In the genomic region with DNA sequence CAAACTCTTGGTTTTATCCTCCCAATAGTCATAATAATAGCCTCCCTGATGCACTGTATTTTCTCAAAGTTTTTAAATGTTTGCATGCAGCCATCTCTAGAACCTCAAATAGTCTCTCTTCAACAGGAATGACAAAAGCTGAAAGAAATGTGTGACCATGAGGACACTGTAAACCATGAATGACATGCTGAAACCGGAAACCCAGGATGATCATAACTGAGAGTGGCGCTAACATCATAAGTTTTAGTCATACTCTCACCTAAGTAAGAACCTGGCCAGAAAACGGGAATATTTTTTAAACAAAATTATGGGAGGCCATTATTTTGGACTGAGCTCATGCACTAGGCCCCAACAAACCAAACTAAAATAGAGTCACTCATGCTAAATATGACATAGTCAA, we compare ENCODE assay signal across 30 cellular contexts.
"Had no signal": no experiment of that assay in that cellular context is flagged by ENCODE, and none has a peak within 500 bp of the region (broad histone marks: within the 10 kb centered on the region; RNA-seq: fewer than 3 reads in every experiment).

No MANE protein-coding gene starts in this region.

- H3K9me3 ChIP-seq: MG63 had no signal

- ATAC-seq: activated CD8-positive, alpha-beta T cell treated with anti-CD3 and anti-CD28 coated beads for 36 hours; activated naive CD8-positive, alpha-beta T cell treated with anti-CD3 and anti-CD28 coated beads, Interleukin-2, amount 50 U/mL, for 24 hours had no signal

- H3K27me3 ChIP-seq: cardiac muscle cell, MG63 had no signal

- H3K4me2 ChIP-seq: PC-9 had no signal

- H3K27ac ChIP-seq: cardiac muscle cell, PC-9, VCaP had no signal

- H3K4me3 ChIP-seq: cardiac muscle cell, MG63, PC-9 had no signal

- H2AFZ ChIP-seq: PC-9 had no signal

- DNase-seq: activated B cell treated with CpG ODN at 0.5 μM for 24 hours; activated CD4-positive, alpha-beta T cell treated with anti-CD3 and anti-CD28 coated beads, Interleukin-2, amount 10 ng/mL, durations not matched to agents 24 days and 14 days; activated CD4-positive, alpha-beta T cell treated with anti-CD3 and anti-CD28 coated beads, Interleukin-2, amount 50 U/mL, for 4 hours; activated CD4-positive, CD25-positive, alpha-beta regulatory T cell treated with anti-CD3 and anti-CD28 coated beads, Interleukin-2, amount 50 U/mL, for 72 hours; activated CD8-positive, alpha-beta T cell treated with anti-CD3 and anti-CD28 coated beads for 36 hours; activated effector memory CD4-positive, alpha-beta T cell treated with Interleukin-2 at 50 U/mL for 16 hours; activated naive CD4-positive, alpha-beta T cell treated with anti-CD3 and anti-CD28 coated beads, Interleukin-2, amount 10 ng/mL, durations not matched to agents 7 days and 5 days; activated naive CD8-positive, alpha-beta T cell treated with anti-CD3 and anti-CD28 coated beads, Interleukin-2, amount 50 U/mL, for 24 hours; activated T-cell treated with anti-CD3 and anti-CD28 coated beads, Interleukin-2, amount 50 U/mL, for 1 hour; aorta; Kasumi-1; KG1; MG63; NCI-H1048; NCI-H1105 treated with DMSO at 0.1 percent for 48 hours; NCI-H1436; NCI-H1694; NCI-H1930; NCI-H2081 treated with DMSO at 0.1 percent for 48 hours; NCI-H345; NCI-H524 treated with DMSO at 0.1 percent for 48 hours; NK-92 treated with Interleukin-12 subunit alpha and Interleukin-12 subunit beta, amount 100 ng/mL, for 24 hours; PC-9; Right ventricle myocardium superior; SW 1271; T-helper 1 cell; T-helper 2 cell; T-helper 9 cell had no signal

- H3K36me3 ChIP-seq: cardiac muscle cell, MG63 had no signal
